In the genomic region with DNA sequence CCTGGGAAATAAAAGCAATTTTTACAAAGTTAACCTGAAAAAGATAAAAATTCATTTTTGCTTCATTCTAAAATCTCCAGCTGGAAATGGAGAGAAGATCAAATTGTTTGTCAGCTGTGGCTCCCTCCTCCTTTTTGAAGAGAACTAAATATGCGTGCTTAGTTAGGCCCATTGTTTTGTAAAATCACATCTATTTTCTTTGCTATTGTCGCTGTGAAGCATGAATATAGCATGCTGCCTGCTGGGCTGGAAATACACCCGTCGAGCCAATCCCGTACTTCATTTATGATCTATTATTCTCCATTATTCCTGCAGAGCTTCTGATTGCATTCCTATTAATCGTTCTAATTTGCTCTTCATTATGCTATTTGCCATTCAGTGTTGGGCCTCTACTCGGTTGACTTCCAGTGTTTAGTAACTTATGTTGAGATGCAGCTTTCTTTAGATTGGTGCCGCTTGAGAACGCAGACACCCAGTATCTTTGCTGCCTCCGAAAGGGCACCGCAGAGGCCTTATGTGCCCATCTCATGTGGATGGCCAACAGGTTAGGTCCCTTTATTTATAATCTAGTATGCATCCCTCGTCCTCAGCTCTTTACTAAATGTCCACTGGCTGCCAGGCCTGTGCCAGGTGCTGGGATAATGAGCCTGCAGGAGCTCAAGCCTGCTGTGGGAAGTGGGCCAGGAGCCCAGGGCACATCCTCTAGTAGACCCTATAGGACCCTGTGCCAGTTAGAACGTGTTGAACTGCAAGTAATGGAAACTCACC, we compare ENCODE assay signal across 17 cellular contexts. TPM values are rescaled to one million over a fixed set of nuclear protein-coding genes. Genes with fewer than 3 reads are reported as not detected.
DNase-seq lines count a peak whose midpoint lies in the region; ATAC-seq and TF ChIP-seq lines count a peak whose summit lies in the region.
"Had no signal": no experiment of that assay in that cellular context is flagged by ENCODE, and none has a peak within 500 bp of the region (broad histone marks: within the 10 kb centered on the region; RNA-seq: fewer than 3 reads in every experiment).

No MANE protein-coding gene starts in this region.

- H3K27ac ChIP-seq in thyroid gland: peak overlapping the region; percentile 67 to 73 (median 68)
- H3K27ac ChIP-seq in heart right ventricle: no peak overlapping the region
- H3K27ac ChIP-seq: BLaER1, KMS-11 had no signal

- no peaks in the 10 kb centered on the region for H3K27me3 ChIP-seq in thyroid gland
- H3K27me3 ChIP-seq in heart right ventricle: no peaks in the 10 kb centered on the region
- H3K27me3 ChIP-seq: BLaER1 had no signal

- peak in 2 of 3 experiments; percentile 57 to 72 for DNase-seq in NCI-H1417 (lab: John Stamatoyannopoulos, UW)
- DNase-seq in NCI-H1417 treated with DMSO at 0.1 percent for 48 hours (lab: John Stamatoyannopoulos, UW): no peak
- DNase-seq in NCI-H748 treated with DMSO at 0.1 percent for 48 hours (lab: John Stamatoyannopoulos, UW): peak; percentile 53
- no peak for DNase-seq in thyroid gland
- DNase-seq in NCI-H2107 (lab: John Stamatoyannopoulos, UW): no peak
- no peak for DNase-seq in SK-N-DZ (ENCODE audit: low spot score)
- DNase-seq in heart right ventricle: no peak
- DNase-seq: 8988T, DMS 273 treated with DMSO at 0.1 percent for 48 hours, NCI-H1694, NCI-H510A treated with DMSO at 0.1 percent for 48 hours had no signal

- no peak for ATAC-seq in heart right ventricle
- ATAC-seq: Panc1, Right ventricle myocardium inferior, SK-N-SH treated with all-trans-retinoic acid at 6 μM for 48 hours had no signal

- peak overlapping the region; percentile 5; the same call in 1 of the 2 replicates for H3K4me3 ChIP-seq in iPS-18c (ENCODE audit: insufficient read depth, low read depth, low read length)
- no peak overlapping the region for H3K4me3 ChIP-seq in thyroid gland (replicated peaks in 1 of 3)
- no peak overlapping the region for H3K4me3 ChIP-seq in heart right ventricle
- H3K4me3 ChIP-seq: BLaER1 had no signal

- intact Hi-C loops in thyroid gland (cut with DNase I) (no loop called here), heart right ventricle (cut with DNase I) (no loop called here)

- H3K9me3 ChIP-seq in iPS-18c (ENCODE audit: control insufficient read depth, insufficient read depth, low read length) (no peaks in the 10 kb centered on the region), thyroid gland (no peaks in the 10 kb centered on the region), heart right ventricle (no peaks in the 10 kb centered on the region)
- H3K9me3 ChIP-seq: BLaER1 had no signal

- peak in 1 of 2 donors; percentile 9 for TF ChIP-seq POLR2A in thyroid gland (IDR thresholded peaks at IDR 0.05)

- H3K4me1 ChIP-seq in thyroid gland (peaks cover 6 to 31% of the 10 kb centered on the region in 2 donors), heart right ventricle (peaks cover 0 to 24% (median 11%) of the 10 kb centered on the region in 9 donors)

- TF ChIP-seq CTCF in thyroid gland (IDR thresholded peaks at IDR 0.05) (no peak), heart right ventricle (IDR thresholded peaks at IDR 0.05) (no peak)

- WGBS in thyroid gland, 2 donors: 87 to 92% methylated on average over 13 of the region's 13 CpGs
- 88 to 89% methylated on average over 13 of the region's 13 CpGs for WGBS in heart right ventricle, 2 donors

- no peaks in the 10 kb centered on the region for H3K36me3 ChIP-seq in thyroid gland
- H3K36me3 ChIP-seq in heart right ventricle: no peaks in the 10 kb centered on the region
- H3K36me3 ChIP-seq: BLaER1 had no signal

RNA-seq across cellular contexts. Expression of gene FAM50B, which starts 45.5 kb away (rescaled TPM):
- total RNA-seq in thyroid gland (10 to 100 TPM; 18.4 to 40.9 (median 20.3) TPM), heart right ventricle (10 to 100 TPM; 13.2 to 31.3 (median 22.4) TPM)
- polyA plus RNA-seq in SK-N-DZ (2014; cell fraction: cytosol; rRNA removed): 0.12 and 0.25 TPM in 2 replicates
- polyA plus RNA-seq in SK-N-DZ (2014; cell fraction: nucleus; rRNA removed): 0.16 TPM in 1 of 2 replicates, not detected in the other
- 10 to 100 TPM in 1 of 2 donors, 1 to 10 TPM in 1; 5.9 to 25.3 TPM for polyA plus RNA-seq in heart right ventricle

Comparison
In these comparisons a context has a peak if more than half of its experiments do, and no peak if none do; other contexts are left out.
1. DNase-seq: peak in NCI-H1417 (2 of 3) and NCI-H748 treated with DMSO at 0.1 percent for 48 hours (single experiment); none in NCI-H1417 treated with DMSO at 0.1 percent for 48 hours (single experiment), thyroid gland (0 of 2), NCI-H2107 (single experiment), SK-N-DZ (single experiment) and heart right ventricle (0 of 2).
2. H3K27ac ChIP-seq: peak in thyroid gland (3 of 3); none in heart right ventricle (0 of 10).